In the genomic region with DNA sequence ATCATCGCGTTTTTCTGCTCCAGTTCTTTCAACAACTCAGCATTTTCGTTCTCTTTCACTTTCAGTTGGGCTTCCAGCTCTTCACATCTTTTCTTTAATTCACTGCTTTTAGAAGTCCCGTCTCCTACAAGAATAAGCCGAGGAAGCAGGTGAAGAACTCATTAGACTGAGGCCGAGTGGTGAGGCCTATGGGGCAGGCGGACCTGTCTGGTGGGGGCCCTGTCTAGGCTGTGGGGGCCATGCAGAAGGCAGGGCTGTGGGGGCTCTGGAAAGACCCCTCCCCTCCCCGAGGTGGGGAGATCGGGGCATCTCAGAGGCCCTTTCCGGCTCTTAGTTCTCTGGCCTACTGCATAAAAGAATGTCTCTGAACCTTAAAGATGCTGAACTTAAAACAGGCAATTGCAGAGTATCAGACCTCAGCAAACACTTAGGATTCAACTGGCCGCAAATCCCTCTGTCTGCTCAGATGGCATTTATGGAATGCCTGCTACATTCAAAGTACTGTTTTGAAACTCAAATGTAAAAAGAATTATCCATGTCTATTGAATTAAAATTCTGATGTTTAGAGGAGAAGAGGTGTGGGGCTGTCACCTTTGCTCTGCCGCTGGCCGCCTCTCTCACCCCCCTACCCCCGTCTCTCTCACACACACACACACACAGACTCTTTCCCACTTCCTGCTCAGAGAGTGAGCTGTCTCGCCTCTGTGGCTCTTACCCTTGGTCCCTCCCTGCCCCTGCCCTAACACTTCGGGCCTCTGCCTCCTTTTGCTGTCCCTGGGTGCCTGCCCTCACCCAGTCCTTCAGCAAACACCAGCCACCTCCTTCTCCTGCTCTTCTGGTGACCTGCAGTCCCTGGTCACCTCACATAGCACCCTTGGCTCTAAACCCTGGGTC, we compare ENCODE assay signal across 1 cellular context.
TF ChIP-seq lines count a peak whose summit lies in the region.

No MANE protein-coding gene starts in this region.

TF ChIP-seq in GM23338, 12 proteins besides CTCF, POLR2A, EP300 and RAD21 (continued from another document):
- TF ChIP-seq, protein P1, sequence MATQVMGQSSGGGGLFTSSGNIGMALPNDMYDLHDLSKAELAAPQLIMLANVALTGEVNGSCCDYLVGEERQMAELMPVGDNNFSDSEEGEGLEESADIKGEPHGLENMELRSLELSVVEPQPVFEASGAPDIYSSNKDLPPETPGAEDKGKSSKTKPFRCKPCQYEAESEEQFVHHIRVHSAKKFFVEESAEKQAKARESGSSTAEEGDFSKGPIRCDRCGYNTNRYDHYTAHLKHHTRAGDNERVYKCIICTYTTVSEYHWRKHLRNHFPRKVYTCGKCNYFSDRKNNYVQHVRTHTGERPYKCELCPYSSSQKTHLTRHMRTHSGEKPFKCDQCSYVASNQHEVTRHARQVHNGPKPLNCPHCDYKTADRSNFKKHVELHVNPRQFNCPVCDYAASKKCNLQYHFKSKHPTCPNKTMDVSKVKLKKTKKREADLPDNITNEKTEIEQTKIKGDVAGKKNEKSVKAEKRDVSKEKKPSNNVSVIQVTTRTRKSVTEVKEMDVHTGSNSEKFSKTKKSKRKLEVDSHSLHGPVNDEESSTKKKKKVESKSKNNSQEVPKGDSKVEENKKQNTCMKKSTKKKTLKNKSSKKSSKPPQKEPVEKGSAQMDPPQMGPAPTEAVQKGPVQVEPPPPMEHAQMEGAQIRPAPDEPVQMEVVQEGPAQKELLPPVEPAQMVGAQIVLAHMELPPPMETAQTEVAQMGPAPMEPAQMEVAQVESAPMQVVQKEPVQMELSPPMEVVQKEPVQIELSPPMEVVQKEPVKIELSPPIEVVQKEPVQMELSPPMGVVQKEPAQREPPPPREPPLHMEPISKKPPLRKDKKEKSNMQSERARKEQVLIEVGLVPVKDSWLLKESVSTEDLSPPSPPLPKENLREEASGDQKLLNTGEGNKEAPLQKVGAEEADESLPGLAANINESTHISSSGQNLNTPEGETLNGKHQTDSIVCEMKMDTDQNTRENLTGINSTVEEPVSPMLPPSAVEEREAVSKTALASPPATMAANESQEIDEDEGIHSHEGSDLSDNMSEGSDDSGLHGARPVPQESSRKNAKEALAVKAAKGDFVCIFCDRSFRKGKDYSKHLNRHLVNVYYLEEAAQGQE (IDR thresholded peaks at IDR 0.05; ENCODE audit: unreplicated experiment), result no peak
- TF ChIP-seq STAT1 (IDR thresholded peaks at IDR 0.05; ENCODE audit: unreplicated experiment) (no peak), ZNF462 (CRISPR knock-in tag; IDR thresholded peaks at IDR 0.05) (no peak), POLR2AphosphoS5 (IDR thresholded peaks at IDR 0.05; ENCODE audit: low read depth) (no peak), NANOG (IDR thresholded peaks at IDR 0.05; ENCODE audit: borderline replicate concordance) (no peak), JUNB (IDR thresholded peaks at IDR 0.05; ENCODE audit: unreplicated experiment) (no peak), EZH2phosphoT487 (IDR thresholded peaks at IDR 0.05; ENCODE audit: unreplicated experiment) (no peak), EZH2 (IDR thresholded peaks at IDR 0.05; ENCODE audit: low read depth, unreplicated experiment) (no peak)
TF ChIP-seq in GM23338: peak in this region for 0.
